Comparison of ENCODE assay signal across 23 cellular contexts in genomic region chr22:35752833-35753189, GRCh38. TPM values are rescaled to one million over a fixed set of nuclear protein-coding genes. Genes with fewer than 3 reads are reported as not detected.
A peak's percentile ranks its signal among the peaks of the same experiment; 100 is the strongest.
DNase-seq lines count a peak whose midpoint lies in the region; ATAC-seq and TF ChIP-seq lines count a peak whose summit lies in the region.
"Had no signal": no experiment of that assay in that cellular context is flagged by ENCODE, and none has a peak within 500 bp of the region (broad histone marks: within the 10 kb centered on the region; RNA-seq: fewer than 3 reads in every experiment).

No MANE protein-coding gene starts in this region.

- no peaks in the 10 kb centered on the region for H3K79me2 ChIP-seq in SU-DHL-6 (ENCODE audit: insufficient read depth, low read length)

- TF ChIP-seq CTCF in HEK293 (tag by site-specific recombination; IDR thresholded peaks at IDR 0.05), result no peak
- no peak for TF ChIP-seq CTCF in SU-DHL-6 (IDR thresholded peaks at IDR 0.05; ENCODE audit: insufficient read depth, low read length, poor library complexity, severe bottlenecking)
- no peak for TF ChIP-seq CTCF in gastrocnemius medialis (IDR thresholded peaks at IDR 0.05 in 4 of 5, conservative IDR thresholded peaks at IDR 0.05 in 1 of 5)
- TF ChIP-seq CTCF in brain microvascular endothelial cell (IDR thresholded peaks at IDR 0.05; ENCODE audit: low read depth, low read length, missing control alignments), result no peak

- H3K9me3 ChIP-seq in HEK293 (ENCODE audit: control insufficient read depth, insufficient read depth, low read depth, low read length) (no peaks in the 10 kb centered on the region), SU-DHL-6 (ENCODE audit: insufficient read depth, low read length) (no peaks in the 10 kb centered on the region), iPS-18a (ENCODE audit: control insufficient read depth, low read depth, low read length) (no peaks in the 10 kb centered on the region), gastrocnemius medialis (no peaks in the 10 kb centered on the region)
- H3K9me3 ChIP-seq: MG63, neutrophil, transverse colon had no signal

- H3K4me2 ChIP-seq in SU-DHL-6 (ENCODE audit: low read depth, low read length, poor library complexity, severe bottlenecking), result peak overlapping the region; percentile 96
- H3K4me2 ChIP-seq: smooth muscle cell had no signal

- H3K9ac ChIP-seq in SU-DHL-6 (ENCODE audit: low read length) (peak overlapping the region; percentile 64), iPS-18a (ENCODE audit: low read length) (no peak overlapping the region)

- DNase-seq in gastrocnemius medialis (no peak), cerebellar cortex (ENCODE audit: low spot score) (no peak), brain microvascular endothelial cell (no peak)
- DNase-seq in activated CD4-positive, CD25-positive, alpha-beta regulatory T cell treated with anti-CD3 and anti-CD28 coated beads, Interleukin-2, amount 50 U/mL, for 72 hours, result no peak
- DNase-seq: activated CD4-positive, alpha-beta T cell treated with anti-CD3 and anti-CD28 coated beads, Interleukin-2, amount 10 ng/mL, durations not matched to agents 7 days and 5 days; activated CD8-positive, alpha-beta memory T cell treated with anti-CD3 and anti-CD28 coated beads, Interleukin-2, amount 50 U/mL, for 48 hours; activated effector memory CD4-positive, alpha-beta T cell treated with anti-CD3 and anti-CD28 coated beads, Interleukin-2, amount 50 U/mL, for 16 hours; caudate nucleus; dorsolateral prefrontal cortex; erythroblast; HCEC 1CT; MG63; NCI-H146; NCI-H2171; NCI-H524 treated with DMSO at 0.1 percent for 48 hours; stimulated activated CD4-positive, alpha-beta T cell treated with anti-CD3 and anti-CD28 coated beads, Interleukin-2, amount 100 ng/mL, for 48 hours; stimulated activated naive CD8-positive, alpha-beta T cell treated with anti-CD3 and anti-CD28 coated beads, Interleukin-15, Interleukin-2, amounts not matched to agents 100 U/mL and 50 U/mL, for 24 hours; transverse colon had no signal

- no peaks in the 10 kb centered on the region for H4K20me1 ChIP-seq in SU-DHL-6 (ENCODE audit: low read depth, low read length)

- peak overlapping the region; percentile 28 for H2AFZ ChIP-seq in SU-DHL-6 (ENCODE audit: low read depth, low read length, severe bottlenecking)

- H3K27ac ChIP-seq in HEK293 (ENCODE audit: extremely low read depth, low read depth, low read length), result no peak overlapping the region
- peak overlapping the region; percentile 99 for H3K27ac ChIP-seq in SU-DHL-6 (ENCODE audit: low read depth, low read length)
- no peak overlapping the region for H3K27ac ChIP-seq in iPS-18a (ENCODE audit: low read length)
- H3K27ac ChIP-seq in gastrocnemius medialis, result peak overlapping the region; percentile 47 to 71 (median 64)
- no peak overlapping the region for H3K27ac ChIP-seq in brain microvascular endothelial cell
- H3K27ac ChIP-seq: neutrophil, transverse colon had no signal

- intact Hi-C loops in gastrocnemius medialis (cut with DNase I; ENCODE audit: low total_unique reads), result no loop called here

- H3K4me3 ChIP-seq in HEK293 (ENCODE audit: low read depth, low read length) (no peak overlapping the region), SU-DHL-6 (ENCODE audit: insufficient read depth, low read length, poor library complexity, severe bottlenecking) (peak overlapping the region; percentile 43), iPS-18a (ENCODE audit: low read length) (peak overlapping the region; percentile 0), gastrocnemius medialis (no peak overlapping the region), brain microvascular endothelial cell (ENCODE audit: low read depth, low read length) (no peak overlapping the region)
- H3K4me3 ChIP-seq: MG63, smooth muscle cell, transverse colon had no signal

- POLR2A ChIA-PET in HEK293 (lab: Yijun Ruan, JAX), result interaction anchor here (0.7 kb wide), 1 partner anchor 293 kb away, joined by 8 read pairs; no protein-coding TSS in a partner anchor

- peak in 1 of 2 donors; percentile 57 for ATAC-seq in gastrocnemius medialis
- ATAC-seq: stimulated activated naive CD8-positive, alpha-beta T cell treated with anti-CD3 and anti-CD28 coated beads, Interleukin-15, Interleukin-2, amounts not matched to agents 100 U/mL and 50 U/mL, for 24 hours had no signal

- H3K4me1 ChIP-seq in HEK293 (ENCODE audit: control insufficient read depth, insufficient read depth, low read length) (peaks cover 9% of the 10 kb centered on the region), iPS-18a (ENCODE audit: control insufficient read depth, low read depth, low read length) (peaks cover 49% of the 10 kb centered on the region), gastrocnemius medialis (peaks cover 12 to 17% of the 10 kb centered on the region in 2 donors)

- H3K27me3 ChIP-seq in SU-DHL-6 (ENCODE audit: low read length), result no peaks in the 10 kb centered on the region
- H3K27me3 ChIP-seq in iPS-18a (ENCODE audit: control insufficient read depth, insufficient read depth, low read length), result no peaks in the 10 kb centered on the region
- no peaks in the 10 kb centered on the region for H3K27me3 ChIP-seq in gastrocnemius medialis
- no peaks in the 10 kb centered on the region for H3K27me3 ChIP-seq in brain microvascular endothelial cell (replicated peaks)
- H3K27me3 ChIP-seq: dorsolateral prefrontal cortex, MG63, neutrophil, transverse colon had no signal

- peaks cover 4 to 13% of the 10 kb centered on the region in 2 experiments for H3K36me3 ChIP-seq in HEK293 (ENCODE audit: control insufficient read depth in 2 of 2, insufficient read depth in 1 of 2, low read length in 2 of 2)
- no peaks in the 10 kb centered on the region for H3K36me3 ChIP-seq in SU-DHL-6 (ENCODE audit: low read length)
- peaks cover 4% of the 10 kb centered on the region for H3K36me3 ChIP-seq in iPS-18a (ENCODE audit: control insufficient read depth, low read depth, low read length)
- H3K36me3 ChIP-seq in gastrocnemius medialis, result peaks cover 0 to 12% of the 10 kb centered on the region in 2 donors
- H3K36me3 ChIP-seq in brain microvascular endothelial cell (replicated peaks), result peaks cover 17% of the 10 kb centered on the region
- H3K36me3 ChIP-seq: neutrophil had no signal

- H3F3A ChIP-seq in SU-DHL-6 (ENCODE audit: insufficient read depth), result peaks cover 69% of the 10 kb centered on the region

- in situ Hi-C loops in gastrocnemius medialis (cut with MboI; ENCODE audit: low sequenced_read_pairs in 4 of 4), result loop anchor here in 2 of 4 donors (25.0 kb wide), 1 partner anchor 159 kb away; no protein-coding TSS in a partner anchor
- in situ Hi-C loops in brain microvascular endothelial cell (cut with HindIII; ENCODE audit: low pct_ligation_motif_present, low sequenced_read_pairs), result no loop called here

- H3K9me2 ChIP-seq in SU-DHL-6 (replicated peaks; ENCODE audit: insufficient read depth, low read length), result no peaks in the 10 kb centered on the region

- CTCF ChIA-PET in HEK293 (lab: Yijun Ruan, JAX), result interaction anchor here (0.7 to 1.0 kb wide), 2 partner anchors 12 to 19 kb away, joined by 3 read pairs; no protein-coding TSS in a partner anchor

- TF ChIP-seq POLR2A in gastrocnemius medialis (IDR thresholded peaks at IDR 0.05), result no peak

TF ChIP-seq in HEK293, 187 proteins besides CTCF, POLR2A, EP300 and RAD21:
- TF ChIP-seq PRDM1 (tag by site-specific recombination; IDR thresholded peaks at IDR 0.05) (peak; percentile 31; the same call in 1 of the 2 replicates), ZNF202 (tag by site-specific recombination; IDR thresholded peaks at IDR 0.05; ENCODE audit: borderline replicate concordance) (no peak)

RNA-seq across cellular contexts. Expression of gene APOL5, which starts 35.1 kb away (rescaled TPM):
- under 1 TPM in 1 of 4 donors, not detected in 3; 0.29 TPM for total RNA-seq in gastrocnemius medialis
- total RNA-seq: activated CD4-positive, alpha-beta T cell treated with anti-CD3 and anti-CD28 coated beads, Interleukin-2, amount 10 ng/mL, durations not matched to agents 7 days and 5 days; smooth muscle cell; transverse colon had no signal

Comparison
In these comparisons a context has a peak if more than half of its experiments do, and no peak if none do; other contexts are left out.
1. H3K27ac ChIP-seq: peak in SU-DHL-6 (single experiment) and gastrocnemius medialis (4 of 4); none in HEK293 (single experiment), iPS-18a (single experiment) and brain microvascular endothelial cell (single experiment).
2. H3K4me3 ChIP-seq: peak in SU-DHL-6 (single experiment) and iPS-18a (single experiment); none in HEK293 (single experiment), gastrocnemius medialis (0 of 4) and brain microvascular endothelial cell (single experiment).